Comparison of ENCODE assay signal across 8 cellular contexts in genomic region chr7:5420841-5421625, GRCh38. TPM values are rescaled to one million over a fixed set of nuclear protein-coding genes. Genes with fewer than 3 reads are reported as not detected.
DNase-seq lines count a peak whose midpoint lies in the region; ATAC-seq and TF ChIP-seq lines count a peak whose summit lies in the region.

No MANE protein-coding gene starts in this region.

- peaks cover 0 to 3% (median 0%) of the 10 kb centered on the region in 7 donors for H3K9me3 Mint-ChIP-seq in CD14-positive monocyte
- peaks cover 0 to 3% (median 0%) of the 10 kb centered on the region in 3 donors for H3K9me3 Mint-ChIP-seq in IgD-negative memory B cell
- H3K9me3 Mint-ChIP-seq in brain = no peaks in the 10 kb centered on the region

- H3K9me3 ChIP-seq in left lung = no peaks in the 10 kb centered on the region
- no peaks in the 10 kb centered on the region for H3K9me3 ChIP-seq in suprapubic skin

- H3K4me1 ChIP-seq in left lung (peaks cover 14 to 28% of the 10 kb centered on the region in 2 donors), suprapubic skin (peaks cover 28% of the 10 kb centered on the region)

- DNase-seq in CD14-positive monocyte (ENCODE audit: low spot score) (no peak), left lung (peak; percentile 40 to 92), suprapubic skin (ENCODE audit: low spot score in 2 of 2) (peak in 1 of 2 donors; percentile 80), AG08396 (ENCODE audit: low spot score) (no peak), AG08395 (ENCODE audit: low spot score) (no peak)

- WGBS in suprapubic skin = under 1% methylated on average over 52 of the region's 93 CpGs

- H3K4me3 ChIP-seq in left lung (peak overlapping the region; percentile 77 to 83), suprapubic skin (peak overlapping the region; percentile 82)

- intact Hi-C loops in CD14-positive monocyte (cut with micrococcal nuclease) = loop anchor here in 1 of 2 donors (5.0 kb wide), 1 partner anchor 271 kb away; no protein-coding TSS in a partner anchor
- intact Hi-C loops in left lung (cut with DNase I) = no loop called here

- H3K27me3 ChIP-seq in left lung (peaks cover 0 to 15% of the 10 kb centered on the region in 2 donors), suprapubic skin (no peaks in the 10 kb centered on the region)

- H3K36me3 ChIP-seq in left lung (no peaks in the 10 kb centered on the region), suprapubic skin (no peaks in the 10 kb centered on the region)

- H3K4me1 Mint-ChIP-seq in CD14-positive monocyte (peaks cover 28% of the 10 kb centered on the region), IgD-negative memory B cell (peaks cover 8 to 17% (median 9%) of the 10 kb centered on the region in 3 donors), brain (peaks cover 23% of the 10 kb centered on the region)

- no peak for ATAC-seq in left lung
- no peak for ATAC-seq in GM19455 (IDR thresholded peaks at IDR 0.05; ENCODE audit: unreplicated experiment)

- TF ChIP-seq EP300 in suprapubic skin (IDR thresholded peaks at IDR 0.05) = no peak

- no peak for TF ChIP-seq POLR2A in suprapubic skin (IDR thresholded peaks at IDR 0.05)

- H3K27me3 Mint-ChIP-seq in CD14-positive monocyte (ENCODE audit: low read depth in 3 of 3) = peaks cover 0 to 5% (median 0%) of the 10 kb centered on the region in 3 donors
- H3K27me3 Mint-ChIP-seq in IgD-negative memory B cell = peaks cover 55% of the 10 kb centered on the region
- peaks cover 35% of the 10 kb centered on the region for H3K27me3 Mint-ChIP-seq in brain

- H3K4me3 Mint-ChIP-seq in CD14-positive monocyte = peak overlapping the region; percentile 93
- H3K4me3 Mint-ChIP-seq in IgD-negative memory B cell = peak overlapping the region in 3 of 4 donors; percentile 74 to 85 (median 81)
- peak overlapping the region; percentile 92 to 97 (median 95) for H3K4me3 Mint-ChIP-seq in brain

- H3K27ac ChIP-seq in left lung = peak overlapping the region; percentile 99 to 100
- peak overlapping the region; percentile 98 for H3K27ac ChIP-seq in suprapubic skin

- TF ChIP-seq CTCF in CD14-positive monocyte (IDR thresholded peaks at IDR 0.05) = no peak
- no peak for TF ChIP-seq CTCF in brain (conservative IDR thresholded peaks at IDR 0.05)
- TF ChIP-seq CTCF in left lung (IDR thresholded peaks at IDR 0.05) = no peak
- no peak for TF ChIP-seq CTCF in suprapubic skin (IDR thresholded peaks at IDR 0.05)

- H3K27ac Mint-ChIP-seq in CD14-positive monocyte (peak overlapping the region in 6 of 7 donors; percentile 24 to 95 (median 87)), IgD-negative memory B cell (peak overlapping the region in 1 of 3 donors; percentile 84), brain (peak overlapping the region; percentile 99 to 100 (median 99))

- H3K36me3 Mint-ChIP-seq in CD14-positive monocyte = peaks cover 10 to 18% of the 10 kb centered on the region in 2 donors
- H3K36me3 Mint-ChIP-seq in IgD-negative memory B cell = no peaks in the 10 kb centered on the region
- H3K36me3 Mint-ChIP-seq in brain = peaks cover 33% of the 10 kb centered on the region

RNA-seq across cellular contexts. Expression of gene TNRC18, which starts 2.6 kb away (rescaled TPM):
- polyA plus RNA-seq in CD14-positive monocyte (under 1 TPM; 0.64 to 0.70 TPM), IgD-negative memory B cell (1.3 TPM), brain (ENCODE audit: insufficient read depth, low read depth, low replicate concordance) (36.8 TPM)
- total RNA-seq in left lung (100 to 1,000 TPM in 1 of 2 donors, 10 to 100 TPM in 1; 94.4 to 102 TPM), suprapubic skin (100 to 1,000 TPM in 2 of 4 donors, 10 to 100 TPM in 2; 81.1 to 160 (median 104) TPM)

Comparison
In these comparisons a context has a peak if more than half of its experiments do, and no peak if none do; other contexts are left out.
1. DNase-seq: peak in left lung (2 of 2); none in CD14-positive monocyte (single experiment), AG08396 (single experiment) and AG08395 (single experiment).
2. RNA of gene TNRC18, which starts 2.6 kb away (polyA plus RNA-seq): 36.8 TPM in brain (single experiment); 1.3 TPM in IgD-negative memory B cell (single experiment) and 0.64 to 0.70 TPM in CD14-positive monocyte; every median in the first group is over 10 times any median in the second.
3. Peak in every context shown above with its lines, with median percentiles within 50 percentile points of each other: H3K4me3 Mint-ChIP-seq.